8 cellular contexts compared by ENCODE assay signal in genomic region chr1:247084771-247085170, GRCh38.
"Had no signal": no experiment of that assay in that cellular context is flagged by ENCODE, and none has a peak within 500 bp of the region (broad histone marks: within the 10 kb centered on the region; RNA-seq: fewer than 3 reads in every experiment).

No MANE protein-coding gene starts in this region.

- H3K9me3 ChIP-seq: HAP-1 had no signal

- H3K4me3 ChIP-seq: GM23248, HAP-1 had no signal

- H3K36me3 ChIP-seq: HAP-1 had no signal

- H3K27ac ChIP-seq: GM23248, HL-60 had no signal

- H3K4me3 Mint-ChIP-seq: HFFc6 had no signal

- H3K36me3 Mint-ChIP-seq: IgD-negative memory B cell had no signal

- H3K9ac ChIP-seq: GM23248 had no signal

- H3K4me1 ChIP-seq: HAP-1 had no signal

- DNase-seq: GM23248, GOT3, H7, HFFc6, KG1 had no signal

- H2AFZ ChIP-seq: GM23248 had no signal

- H3K27ac Mint-ChIP-seq: HFFc6, IgD-negative memory B cell had no signal
